ENCODE assay signal across 14 cellular contexts in the genomic region with DNA sequence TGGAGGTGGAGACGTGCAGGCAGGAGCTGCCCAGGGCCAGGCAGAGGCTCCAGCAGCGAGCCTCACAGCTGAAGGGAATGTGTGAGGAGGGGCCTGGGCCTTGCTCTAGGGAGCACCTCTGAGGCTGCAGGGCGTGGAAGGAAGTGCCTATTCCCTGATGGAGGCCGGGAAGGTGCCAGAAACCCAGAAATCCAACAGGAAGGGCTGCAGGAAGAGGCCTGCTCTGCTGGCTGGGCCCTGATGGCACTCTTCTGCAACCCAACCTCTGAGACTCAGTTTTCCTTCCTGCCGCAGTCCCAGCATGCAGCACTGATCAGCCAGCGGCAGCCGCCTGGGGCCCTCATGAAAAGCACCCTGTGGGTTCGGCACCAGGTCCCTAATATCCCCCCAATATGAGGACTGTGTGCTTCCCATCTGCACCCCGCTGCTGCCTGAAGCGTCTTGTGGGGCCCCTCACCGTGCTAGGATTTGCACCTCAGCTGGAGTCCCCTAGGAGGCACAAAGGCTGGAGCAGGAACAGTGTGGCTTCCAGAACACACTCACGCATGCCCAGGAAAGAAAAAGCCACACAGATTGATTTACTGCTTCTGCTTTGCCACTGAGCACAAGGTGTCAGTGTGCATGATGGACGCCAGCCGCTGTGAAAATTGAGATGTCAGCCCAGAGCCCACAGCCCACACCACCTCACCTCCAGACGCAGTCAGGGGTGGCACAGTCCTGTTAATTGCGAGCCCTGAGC. TPM values are rescaled to one million over a fixed set of nuclear protein-coding genes. Genes with fewer than 3 reads are reported as not detected.
DNase-seq lines count a peak whose midpoint lies in the region; ATAC-seq and TF ChIP-seq lines count a peak whose summit lies in the region.
"Had no signal": no experiment of that assay in that cellular context is flagged by ENCODE, and none has a peak within 500 bp of the region (broad histone marks: within the 10 kb centered on the region; RNA-seq: fewer than 3 reads in every experiment).

No MANE protein-coding gene starts in this region.

- no peaks in the 10 kb centered on the region for H3K36me3 Mint-ChIP-seq in natural killer cell
- H3K36me3 Mint-ChIP-seq in natural killer cell treated with Interleukin-12 subunit alpha and Interleukin-12 subunit beta and Interleukin-15 and Interleukin-18, amount 100 ng/mL, for 72 hours: no peaks in the 10 kb centered on the region
- no peaks in the 10 kb centered on the region for H3K36me3 Mint-ChIP-seq in CD4-positive, alpha-beta memory T cell
- H3K36me3 Mint-ChIP-seq: activated naive CD8-positive, alpha-beta T cell treated with anti-CD3 and anti-CD28 coated beads, Interleukin-2, amount 10 ng/mL, durations not matched to agents 7 days and 5 days; memory B cell had no signal

- peak overlapping the region; percentile 42 for H3K4me3 Mint-ChIP-seq in natural killer cell
- H3K4me3 Mint-ChIP-seq in natural killer cell treated with Interleukin-12 subunit alpha and Interleukin-12 subunit beta and Interleukin-15 and Interleukin-18, amount 100 ng/mL, for 72 hours: no peak overlapping the region
- H3K4me3 Mint-ChIP-seq in CD4-positive, alpha-beta memory T cell: no peak overlapping the region
- H3K4me3 Mint-ChIP-seq: activated naive CD8-positive, alpha-beta T cell treated with anti-CD3 and anti-CD28 coated beads, Interleukin-2, amount 10 ng/mL, durations not matched to agents 7 days and 5 days; memory B cell had no signal

- H3K4me1 Mint-ChIP-seq in natural killer cell: peaks cover 20 to 50% of the 10 kb centered on the region in 2 donors
- H3K4me1 Mint-ChIP-seq in natural killer cell treated with Interleukin-12 subunit alpha and Interleukin-12 subunit beta and Interleukin-15 and Interleukin-18, amount 100 ng/mL, for 72 hours (ENCODE audit: low read depth in 2 of 2): peaks cover 10 to 26% of the 10 kb centered on the region in 2 donors
- H3K4me1 Mint-ChIP-seq in CD4-positive, alpha-beta memory T cell: peaks cover 3 to 34% (median 10%) of the 10 kb centered on the region in 4 donors

- no peak overlapping the region for H3K27ac ChIP-seq in coronary artery
- no peak overlapping the region for H3K27ac ChIP-seq in CD4-positive, alpha-beta memory T cell (ENCODE audit: low read depth, low read length)
- H3K27ac ChIP-seq in effector memory CD4-positive, alpha-beta T cell (ENCODE audit: insufficient read depth, low read length, poor library complexity, severe bottlenecking): no peak overlapping the region
- H3K27ac ChIP-seq: parathyroid adenoma had no signal

- no peaks in the 10 kb centered on the region for H3K27me3 ChIP-seq in CD4-positive, alpha-beta memory T cell (ENCODE audit: insufficient read depth, low read length)
- H3K27me3 ChIP-seq in effector memory CD4-positive, alpha-beta T cell (replicated peaks; ENCODE audit: control insufficient read depth, insufficient read depth, low read length, poor library complexity, severe bottlenecking): no peaks in the 10 kb centered on the region

- no peaks in the 10 kb centered on the region for H3K27me3 Mint-ChIP-seq in natural killer cell (ENCODE audit: low read depth in 2 of 2)
- H3K27me3 Mint-ChIP-seq in natural killer cell treated with Interleukin-12 subunit alpha and Interleukin-12 subunit beta and Interleukin-15 and Interleukin-18, amount 100 ng/mL, for 72 hours: no peaks in the 10 kb centered on the region
- H3K27me3 Mint-ChIP-seq in CD4-positive, alpha-beta memory T cell: no peaks in the 10 kb centered on the region

- H3K9me3 Mint-ChIP-seq in natural killer cell: no peaks in the 10 kb centered on the region
- no peaks in the 10 kb centered on the region for H3K9me3 Mint-ChIP-seq in natural killer cell treated with Interleukin-12 subunit alpha and Interleukin-12 subunit beta and Interleukin-15 and Interleukin-18, amount 100 ng/mL, for 72 hours
- H3K9me3 Mint-ChIP-seq in CD4-positive, alpha-beta memory T cell: peaks cover 0 to 5% (median 0%) of the 10 kb centered on the region in 8 donors
- H3K9me3 Mint-ChIP-seq: activated naive CD8-positive, alpha-beta T cell treated with anti-CD3 and anti-CD28 coated beads, Interleukin-2, amount 10 ng/mL, durations not matched to agents 7 days and 5 days; memory B cell had no signal

- H3K36me3 ChIP-seq in CD4-positive, alpha-beta memory T cell (ENCODE audit: insufficient read depth, low read length): no peaks in the 10 kb centered on the region
- H3K36me3 ChIP-seq in effector memory CD4-positive, alpha-beta T cell (ENCODE audit: control insufficient read depth, insufficient read depth, low read length): no peaks in the 10 kb centered on the region
- H3K36me3 ChIP-seq: HAP-1 had no signal

- TF ChIP-seq CTCF in natural killer cell (IDR thresholded peaks at IDR 0.05) (no peak), coronary artery (IDR thresholded peaks at IDR 0.05) (no peak)

- POLR2A ChIA-PET in CD4-positive, alpha-beta memory T cell (lab: Charles Lee; ENCODE audit: partially characterized antibody): no interaction called here

- ATAC-seq in natural killer cell (peak; percentile 28 to 54 (median 33)), HG03520 (IDR thresholded peaks at IDR 0.05; ENCODE audit: unreplicated experiment) (no peak), HG02870 (IDR thresholded peaks at IDR 0.05; ENCODE audit: unreplicated experiment) (no peak)
- no peak for ATAC-seq in natural killer cell treated with Interleukin-12 subunit alpha and Interleukin-12 subunit beta and Interleukin-15 and Interleukin-18, amount 100 ng/mL, for 72 hours
- ATAC-seq: activated CD4-positive, CD25-positive, alpha-beta regulatory T cell treated with anti-CD3 and anti-CD28 coated beads, Interleukin-2, amount 50 U/mL, for 24 hours had no signal

- DNase-seq in natural killer cell (peak; percentile 22), coronary artery (ENCODE audit: low spot score) (peak; percentile 53), mucosa of gallbladder (ENCODE audit: low spot score) (peak; percentile 8)
- DNase-seq in natural killer cell treated with Interleukin-12 subunit alpha and Interleukin-12 subunit beta and Interleukin-15 and Interleukin-18, amount 100 ng/mL, for 72 hours (ENCODE audit: low spot score): no peak
- DNase-seq in CD4-positive, alpha-beta memory T cell: no peak
- no peak for DNase-seq in effector memory CD4-positive, alpha-beta T cell
- DNase-seq: activated naive CD8-positive, alpha-beta T cell treated with anti-CD3 and anti-CD28 coated beads, Interleukin-2, amount 10 ng/mL, durations not matched to agents 7 days and 5 days; cerebellar nuclear complex had no signal

- H3K4me1 ChIP-seq in CD4-positive, alpha-beta memory T cell (ENCODE audit: insufficient read depth, low read length): peaks cover 12% of the 10 kb centered on the region
- no peaks in the 10 kb centered on the region for H3K4me1 ChIP-seq in effector memory CD4-positive, alpha-beta T cell (ENCODE audit: control insufficient read depth, insufficient read depth, low read length, poor library complexity, severe bottlenecking)
- H3K4me1 ChIP-seq: HAP-1, parathyroid adenoma had no signal

- intact Hi-C loops in natural killer cell (cut with micrococcal nuclease): no loop called here
- intact Hi-C loops in CD4-positive, alpha-beta memory T cell (cut with micrococcal nuclease): loop anchor here (10.0 kb wide), 1 partner anchor 46 kb away; no protein-coding TSS in a partner anchor

- no peaks in the 10 kb centered on the region for H3K9me3 ChIP-seq in CD4-positive, alpha-beta memory T cell (ENCODE audit: control insufficient read depth in 1 of 2, low read length in 2 of 2)
- H3K9me3 ChIP-seq in effector memory CD4-positive, alpha-beta T cell (ENCODE audit: control insufficient read depth, low read length): no peaks in the 10 kb centered on the region
- H3K9me3 ChIP-seq: HAP-1 had no signal

- H3K27ac Mint-ChIP-seq in natural killer cell: peak overlapping the region in 1 of 2 donors; percentile 70
- H3K27ac Mint-ChIP-seq in natural killer cell treated with Interleukin-12 subunit alpha and Interleukin-12 subunit beta and Interleukin-15 and Interleukin-18, amount 100 ng/mL, for 72 hours: no peak overlapping the region
- H3K27ac Mint-ChIP-seq in CD4-positive, alpha-beta memory T cell: peak overlapping the region in 1 of 7 donors; percentile 52
- H3K27ac Mint-ChIP-seq: memory B cell had no signal

- no peak overlapping the region for H3K4me3 ChIP-seq in coronary artery
- no peak overlapping the region for H3K4me3 ChIP-seq in CD4-positive, alpha-beta memory T cell (ENCODE audit: low read length in 2 of 2)
- H3K4me3 ChIP-seq in effector memory CD4-positive, alpha-beta T cell (ENCODE audit: insufficient read depth, low read depth, low read length, poor library complexity, severe bottlenecking): no peak overlapping the region
- H3K4me3 ChIP-seq: HAP-1 had no signal

- CTCF ChIA-PET in CD4-positive, alpha-beta memory T cell (lab: Charles Lee; ENCODE audit: partially characterized antibody): no interaction called here

RNA-seq across cellular contexts. Expression of a gene that starts 15.8 kb away (rescaled TPM):
- total RNA-seq in natural killer cell: 10 to 100 TPM in 2 of 3 donors, 1 to 10 TPM in 1; 9.3 to 12.9 (median 10.9) TPM
- total RNA-seq in natural killer cell treated with Interleukin-12 subunit alpha and Interleukin-12 subunit beta and Interleukin-15 and Interleukin-18, amount 100 ng/mL, for 72 hours: 1 to 10 TPM in 1 of 2 donors, under 1 TPM in 1; 0.69 to 1.1 TPM
- total RNA-seq in mucosa of gallbladder: 4.4 TPM
- 1 to 10 TPM; 6.5 to 7.4 TPM for total RNA-seq in CD4-positive, alpha-beta memory T cell
- polyA plus RNA-seq in CD4-positive, alpha-beta memory T cell: 1 to 10 TPM; 1.3 to 3.4 TPM

Comparison
In these comparisons a context has a peak if more than half of its experiments do, and no peak if none do; other contexts are left out.
1. ATAC-seq: peak in natural killer cell (3 of 3); none in natural killer cell treated with Interleukin-12 subunit alpha and Interleukin-12 subunit beta and Interleukin-15 and Interleukin-18, amount 100 ng/mL, for 72 hours (0 of 2), HG03520 (single experiment) and HG02870 (single experiment).
2. DNase-seq: peak in natural killer cell (single experiment), coronary artery (single experiment) and mucosa of gallbladder (single experiment); none in natural killer cell treated with Interleukin-12 subunit alpha and Interleukin-12 subunit beta and Interleukin-15 and Interleukin-18, amount 100 ng/mL, for 72 hours (single experiment), CD4-positive, alpha-beta memory T cell (0 of 5) and effector memory CD4-positive, alpha-beta T cell (0 of 3).